Comparison of ENCODE assay signal across 1 cellular context in genomic region chr19:6723108-6723618, GRCh38.
TF ChIP-seq lines count a peak whose summit lies in the region.

No MANE protein-coding gene starts in this region.

TF ChIP-seq in HepG2, 621 proteins besides CTCF, POLR2A, EP300 and RAD21 (continued from another document and continues in another):
- TF ChIP-seq ZBTB39 (CRISPR knock-in tag; IDR thresholded peaks at IDR 0.05), result no peak
- peak; percentile 35; the same call in 1 of the 2 replicates for TF ChIP-seq ZNF33B (CRISPR knock-in tag; IDR thresholded peaks at IDR 0.05)
- TF ChIP-seq HDAC1 (CRISPR knock-in tag; IDR thresholded peaks at IDR 0.05), result peak; percentile 87
- no peak for TF ChIP-seq CBX1 (IDR thresholded peaks at IDR 0.05; ENCODE audit: low read depth)
- TF ChIP-seq SETDB1 (CRISPR knock-in tag; IDR thresholded peaks at IDR 0.05; ENCODE audit: borderline replicate concordance), result no peak
- no peak for TF ChIP-seq ZNF382 (CRISPR knock-in tag; IDR thresholded peaks at IDR 0.05; ENCODE audit: borderline replicate concordance)
- TF ChIP-seq SKI (IDR thresholded peaks at IDR 0.05; ENCODE audit: partially characterized antibody), result peak; percentile 26
- peak; percentile 76 for TF ChIP-seq MED8 (CRISPR knock-in tag; IDR thresholded peaks at IDR 0.05; ENCODE audit: insufficient replicate concordance)
- TF ChIP-seq TEF (CRISPR knock-in tag; IDR thresholded peaks at IDR 0.05), result no peak
- no peak for TF ChIP-seq ZNF12 (CRISPR knock-in tag; IDR thresholded peaks at IDR 0.05)
- TF ChIP-seq ZBTB10 (CRISPR knock-in tag; IDR thresholded peaks at IDR 0.05; ENCODE audit: borderline replicate concordance), result peak; percentile 98
- TF ChIP-seq KLF6 (CRISPR knock-in tag; IDR thresholded peaks at IDR 0.05), result peak; percentile 83
- TF ChIP-seq BATF2 (CRISPR knock-in tag; IDR thresholded peaks at IDR 0.05), result no peak
- no peak for TF ChIP-seq CREB1 (IDR thresholded peaks at IDR 0.05)
- TF ChIP-seq CREB1 (CRISPR knock-in tag; IDR thresholded peaks at IDR 0.05), result peak; percentile 63
- no peak for TF ChIP-seq ZFP36 (IDR thresholded peaks at IDR 0.05; ENCODE audit: borderline replicate concordance, low read depth, low read length, partially characterized antibody)
- no peak for TF ChIP-seq NCOA1 (CRISPR knock-in tag; IDR thresholded peaks at IDR 0.05)
- TF ChIP-seq ZNF878 (CRISPR knock-in tag; IDR thresholded peaks at IDR 0.05), result 0 out of 2 replicates have a peak, but pooled peaks have one; percentile 29
- peak; percentile 71 for TF ChIP-seq NR2C2 (CRISPR knock-in tag; IDR thresholded peaks at IDR 0.05; ENCODE audit: borderline replicate concordance)
- TF ChIP-seq IRF2 (CRISPR knock-in tag; IDR thresholded peaks at IDR 0.05), result peak; percentile 80
- peak; percentile 93; the same call in 1 of the 2 replicates for TF ChIP-seq NFKBIZ (CRISPR knock-in tag; IDR thresholded peaks at IDR 0.05)
- TF ChIP-seq SALL1 (CRISPR knock-in tag; IDR thresholded peaks at IDR 0.05), result peak; percentile 88
- no peak for TF ChIP-seq NPAS2 (CRISPR knock-in tag; IDR thresholded peaks at IDR 0.05; ENCODE audit: borderline replicate concordance)
- no peak for TF ChIP-seq TCF7L2 (IDR thresholded peaks at IDR 0.05; ENCODE audit: low read depth, low read length)
- TF ChIP-seq MYPOP (CRISPR knock-in tag; IDR thresholded peaks at IDR 0.05), result peak; percentile 34; the same call in 1 of the 2 replicates
- TF ChIP-seq POLR2G (IDR thresholded peaks at IDR 0.05; ENCODE audit: low read depth, low read length), result no peak
- TF ChIP-seq MEIS1 (CRISPR knock-in tag; IDR thresholded peaks at IDR 0.05; ENCODE audit: borderline replicate concordance), result no peak
- TF ChIP-seq ZNF121 (CRISPR knock-in tag; IDR thresholded peaks at IDR 0.05), result 0 out of 2 replicates have a peak, but pooled peaks have one; percentile 21
- 0 out of 2 replicates have a peak, but pooled peaks have one; percentile 55 for TF ChIP-seq ZSCAN22 (CRISPR knock-in tag; IDR thresholded peaks at IDR 0.05)
- no peak for TF ChIP-seq JUNB (CRISPR knock-in tag; IDR thresholded peaks at IDR 0.05; ENCODE audit: borderline replicate concordance)
- 0 out of 2 replicates have a peak, but pooled peaks have one; percentile 61 for TF ChIP-seq HOXD1 (CRISPR knock-in tag; IDR thresholded peaks at IDR 0.05)
- 0 out of 2 replicates have a peak, but pooled peaks have one; percentile 27 for TF ChIP-seq JUN (CRISPR knock-in tag; IDR thresholded peaks at IDR 0.05)
- no peak for TF ChIP-seq ZNF713 (CRISPR knock-in tag; IDR thresholded peaks at IDR 0.05)
- no peak for TF ChIP-seq PAWR (CRISPR knock-in tag; IDR thresholded peaks at IDR 0.05; ENCODE audit: borderline replicate concordance)
- no peak for TF ChIP-seq ZNF777 (CRISPR knock-in tag; IDR thresholded peaks at IDR 0.05)
- 0 out of 4 replicates have a peak, but pooled peaks of 1 of the 2 experiments have one; percentile 12 for TF ChIP-seq REST (IDR thresholded peaks at IDR 0.05; ENCODE audit: borderline replicate concordance in 1 of 2, low read depth in 1 of 2, low read length in 2 of 2)
- no peak for TF ChIP-seq NFRKB (IDR thresholded peaks at IDR 0.05)
- peak; percentile 82 for TF ChIP-seq NR2F6 (IDR thresholded peaks at IDR 0.05)
- peak; percentile 93 for TF ChIP-seq NR2F6 (CRISPR knock-in tag; IDR thresholded peaks at IDR 0.05)
- TF ChIP-seq HCFC1 (IDR thresholded peaks at IDR 0.05; ENCODE audit: low read depth, low read length), result no peak
- TF ChIP-seq ZNF138 (CRISPR knock-in tag; IDR thresholded peaks at IDR 0.05; ENCODE audit: low read depth), result no peak
- TF ChIP-seq BRCA1 (CRISPR knock-in tag; IDR thresholded peaks at IDR 0.05), result no peak
- peak; percentile 57; the same call in 1 of the 2 replicates for TF ChIP-seq KDM5B (CRISPR knock-in tag; IDR thresholded peaks at IDR 0.05; ENCODE audit: borderline replicate concordance)
- TF ChIP-seq ZNF782 (CRISPR knock-in tag; IDR thresholded peaks at IDR 0.05; ENCODE audit: borderline replicate concordance), result no peak
- TF ChIP-seq HOXA3 (CRISPR knock-in tag; IDR thresholded peaks at IDR 0.05), result peak; percentile 77
- TF ChIP-seq ELK4 (CRISPR knock-in tag; IDR thresholded peaks at IDR 0.05; ENCODE audit: borderline replicate concordance), result no peak
- TF ChIP-seq NCOR1 (IDR thresholded peaks at IDR 0.05; ENCODE audit: borderline replicate concordance, low read length), result peak; percentile 57; the same call in 1 of the 2 replicates
- peak; percentile 63; the same call in 1 of the 2 replicates for TF ChIP-seq ARID4A (CRISPR knock-in tag; IDR thresholded peaks at IDR 0.05; ENCODE audit: borderline replicate concordance)
